ENCODE assay signal across 16 cellular contexts in the genomic region with DNA sequence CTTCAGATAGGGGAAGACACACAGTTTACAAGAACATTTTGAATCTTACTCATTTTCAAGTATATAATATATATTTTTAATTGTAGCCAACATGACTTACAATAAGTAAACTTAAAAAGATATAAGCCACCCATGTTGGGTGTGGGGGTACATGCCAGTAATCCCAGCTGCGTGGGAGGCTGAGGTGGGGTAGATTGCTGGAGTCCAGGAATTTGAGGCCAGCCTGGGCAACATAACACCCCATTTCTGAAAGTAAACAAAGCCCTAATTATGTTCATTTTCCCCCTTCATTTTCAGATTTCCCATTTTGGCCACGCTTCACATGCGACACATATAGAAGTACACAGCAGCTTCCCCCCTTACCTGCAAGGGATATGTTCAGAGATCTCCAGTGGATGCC. TPM values are rescaled to one million over a fixed set of nuclear protein-coding genes. Genes with fewer than 3 reads are reported as not detected.
DNase-seq lines count a peak whose midpoint lies in the region; ATAC-seq and TF ChIP-seq lines count a peak whose summit lies in the region.
"Had no signal": no experiment of that assay in that cellular context is flagged by ENCODE, and none has a peak within 500 bp of the region (broad histone marks: within the 10 kb centered on the region; RNA-seq: fewer than 3 reads in every experiment).

No MANE protein-coding gene starts in this region.

- H3K36me3 Mint-ChIP-seq in stimulated activated effector memory CD8-positive, alpha-beta T cell treated with anti-CD3 and anti-CD28 coated beads, Interleukin-12 subunit alpha, Interleukin-12 subunit beta, amount 100 ng/mL, for 72 hours, result peaks cover 33% of the 10 kb centered on the region

- no peak overlapping the region for H3K4me3 ChIP-seq in right atrium auricular region
- H3K4me3 ChIP-seq in SU-DHL-6 (ENCODE audit: insufficient read depth, low read length, poor library complexity, severe bottlenecking), result no peak overlapping the region
- H3K4me3 ChIP-seq: smooth muscle cell, suprapubic skin had no signal

- H3K36me3 ChIP-seq in right atrium auricular region, result no peaks in the 10 kb centered on the region
- no peaks in the 10 kb centered on the region for H3K36me3 ChIP-seq in SU-DHL-6 (ENCODE audit: low read length)
- H3K36me3 ChIP-seq: suprapubic skin had no signal

- H3K9me3 ChIP-seq in right atrium auricular region, result no peaks in the 10 kb centered on the region
- no peaks in the 10 kb centered on the region for H3K9me3 ChIP-seq in SU-DHL-6 (ENCODE audit: insufficient read depth, low read length)
- H3K9me3 ChIP-seq: suprapubic skin had no signal

- H3K27ac Mint-ChIP-seq in stimulated activated effector memory CD8-positive, alpha-beta T cell treated with anti-CD3 and anti-CD28 coated beads, Interleukin-12 subunit alpha, Interleukin-12 subunit beta, amount 100 ng/mL, for 72 hours, result peak overlapping the region; percentile 86

- H3K9me3 Mint-ChIP-seq in stimulated activated effector memory CD8-positive, alpha-beta T cell treated with anti-CD3 and anti-CD28 coated beads, Interleukin-12 subunit alpha, Interleukin-12 subunit beta, amount 100 ng/mL, for 72 hours, result no peaks in the 10 kb centered on the region
- H3K9me3 Mint-ChIP-seq: activated naive CD4-positive, alpha-beta T cell treated with anti-CD3 and anti-CD28 coated beads, Interleukin-2, amount 50 U/mL, for 24 hours had no signal

- no peaks in the 10 kb centered on the region for H3F3A ChIP-seq in SU-DHL-6 (ENCODE audit: insufficient read depth)

- no peak overlapping the region for H2AFZ ChIP-seq in SU-DHL-6 (ENCODE audit: low read depth, low read length, severe bottlenecking)

- TF ChIP-seq CTCF in right atrium auricular region (IDR thresholded peaks at IDR 0.05) (no peak), SU-DHL-6 (IDR thresholded peaks at IDR 0.05; ENCODE audit: insufficient read depth, low read length, poor library complexity, severe bottlenecking) (no peak)

- H3K27ac ChIP-seq in right atrium auricular region (peak overlapping the region; percentile 39 to 82), SU-DHL-6 (ENCODE audit: low read depth, low read length) (no peak overlapping the region)
- H3K27ac ChIP-seq: suprapubic skin had no signal

- no peaks in the 10 kb centered on the region for H3K27me3 ChIP-seq in right atrium auricular region
- H3K27me3 ChIP-seq in SU-DHL-6 (ENCODE audit: low read length), result no peaks in the 10 kb centered on the region
- H3K27me3 ChIP-seq: suprapubic skin had no signal

- intact Hi-C loops in Right ventricle myocardium superior (cut with DNase I), result no loop called here

- peak overlapping the region; percentile 7 for H3K4me2 ChIP-seq in SU-DHL-6 (ENCODE audit: low read depth, low read length, poor library complexity, severe bottlenecking)
- H3K4me2 ChIP-seq: smooth muscle cell had no signal

- ATAC-seq in Right ventricle myocardium superior (ENCODE audit: poor library complexity) (no peak), GM18907 (IDR thresholded peaks at IDR 0.05; ENCODE audit: unreplicated experiment) (no peak), GM19455 (IDR thresholded peaks at IDR 0.05; ENCODE audit: unreplicated experiment) (no peak)
- no peak for ATAC-seq in stimulated activated effector memory CD8-positive, alpha-beta T cell treated with anti-CD3 and anti-CD28 coated beads, Interleukin-12 subunit alpha, Interleukin-12 subunit beta, amount 100 ng/mL, for 72 hours
- ATAC-seq: Panc1 had no signal

- H3K79me2 ChIP-seq in SU-DHL-6 (ENCODE audit: insufficient read depth, low read length), result no peaks in the 10 kb centered on the region

- DNase-seq in right atrium auricular region (ENCODE audit: low spot score) (peak; percentile 7), Right ventricle myocardium superior (no peak), ecto neural progenitor cell (ENCODE audit: low spot score) (peak; percentile 22), DMS153 (lab: John Stamatoyannopoulos, UW) (no peak)
- peak in 1 of 2 donors; percentile 67 for DNase-seq in stimulated activated effector memory CD8-positive, alpha-beta T cell treated with anti-CD3 and anti-CD28 coated beads, Interleukin-12 subunit alpha, Interleukin-12 subunit beta, amount 100 ng/mL, for 72 hours (ENCODE audit: low spot score in 2 of 2)
- DNase-seq: foreskin melanocyte, NCI-H1694, NCI-H524 treated with DMSO at 0.1 percent for 48 hours, nucleus accumbens had no signal

- peaks cover 63% of the 10 kb centered on the region for H3K4me1 Mint-ChIP-seq in stimulated activated effector memory CD8-positive, alpha-beta T cell treated with anti-CD3 and anti-CD28 coated beads, Interleukin-12 subunit alpha, Interleukin-12 subunit beta, amount 100 ng/mL, for 72 hours

- H3K9me2 ChIP-seq in SU-DHL-6 (replicated peaks; ENCODE audit: insufficient read depth, low read length), result no peaks in the 10 kb centered on the region

- no peaks in the 10 kb centered on the region for H4K20me1 ChIP-seq in SU-DHL-6 (ENCODE audit: low read depth, low read length)

- H3K9ac ChIP-seq in SU-DHL-6 (ENCODE audit: low read length), result no peak overlapping the region

- H3K4me3 Mint-ChIP-seq in stimulated activated effector memory CD8-positive, alpha-beta T cell treated with anti-CD3 and anti-CD28 coated beads, Interleukin-12 subunit alpha, Interleukin-12 subunit beta, amount 100 ng/mL, for 72 hours, result peak overlapping the region; percentile 7

- peaks cover 0 to 40% of the 10 kb centered on the region in 2 donors for H3K4me1 ChIP-seq in right atrium auricular region
- H3K4me1 ChIP-seq: suprapubic skin had no signal

RNA-seq across cellular contexts. Expression of gene SERPINB6, which starts 30.5 kb away (rescaled TPM):
- 100 to 1,000 TPM; 181 to 184 TPM for total RNA-seq in right atrium auricular region
- 265 TPM for total RNA-seq in Right ventricle myocardium superior

RNA-seq across cellular contexts. Expression of gene SERPINB9, which starts 37.7 kb away (rescaled TPM):
- total RNA-seq in right atrium auricular region (10 to 100 TPM; 11.2 to 17.5 TPM), Right ventricle myocardium superior (2.9 TPM)

RNA-seq across cellular contexts. Expression of gene NQO2, which starts 58.8 kb away (rescaled TPM):
- total RNA-seq in right atrium auricular region (10 to 100 TPM; 37.6 to 68.1 TPM), Right ventricle myocardium superior (70.5 TPM)

Comparison
In these comparisons a context has a peak if more than half of its experiments do, and no peak if none do; other contexts are left out.
1. DNase-seq: peak in right atrium auricular region (single experiment) and ecto neural progenitor cell (single experiment); none in Right ventricle myocardium superior (single experiment) and DMS153 (single experiment).